Comparison of ENCODE assay signal across 8 cellular contexts in genomic region chr6:108564178-108564577, GRCh38.
A peak's percentile ranks its signal among the peaks of the same experiment; 100 is the strongest.
DNase-seq lines count a peak whose midpoint lies in the region; ATAC-seq and FAIRE-seq lines count a peak whose summit lies in the region.
"Had no signal": no experiment of that assay in that cellular context is flagged by ENCODE, and none has a peak within 500 bp of the region (broad histone marks: within the 10 kb centered on the region; RNA-seq: fewer than 3 reads in every experiment).

No MANE protein-coding gene starts in this region.

- no peak for DNase-seq in GM19239 (ENCODE audit: insufficient read length, low spot score)
- peak; percentile 86 for DNase-seq in SW480 (ENCODE audit: low spot score)
- DNase-seq in fibroblast of peridontal ligament (ENCODE audit: extremely low read depth) = peak; percentile 96
- peak; percentile 34 for DNase-seq in stimulated activated naive B cell treated with anti-CD40 and anti-IgM and Interleukin-4, amounts not matched to agents 10 μg/mL and 1 μg/mL and 100 μg/mL, for 72 hours
- DNase-seq in activated gamma-delta T cell treated with Interleukin-2 at 50 U/mL for 16 hours = no peak
- DNase-seq in GM19238 (ENCODE audit: insufficient read length, low spot score) = no peak

- peak overlapping the region; percentile 87 for H3K27ac Mint-ChIP-seq in stimulated activated naive B cell treated with anti-CD40 and anti-IgM and Interleukin-4, amounts not matched to agents 10 μg/mL and 1 μg/mL and 100 μg/mL, for 72 hours

- peaks cover 12 to 23% of the 10 kb centered on the region in 2 donors for H3K36me3 Mint-ChIP-seq in stimulated activated naive B cell treated with anti-CD40 and anti-IgM and Interleukin-4, amounts not matched to agents 10 μg/mL and 1 μg/mL and 100 μg/mL, for 72 hours

- FAIRE-seq in GM19239 (lab: Jason Lieb, UNC) = peak; percentile 75
- FAIRE-seq: K562 had no signal

- H3K4me3 Mint-ChIP-seq in stimulated activated naive B cell treated with anti-CD40 and anti-IgM and Interleukin-4, amounts not matched to agents 10 μg/mL and 1 μg/mL and 100 μg/mL, for 72 hours = peak overlapping the region; percentile 10 to 71

- peak in 1 of 2 donors; percentile 13 for ATAC-seq in stimulated activated naive B cell treated with anti-CD40 and anti-IgM and Interleukin-4, amounts not matched to agents 10 μg/mL and 1 μg/mL and 100 μg/mL, for 72 hours (replicated peaks)
- ATAC-seq in HG03139 (IDR thresholded peaks at IDR 0.05; ENCODE audit: unreplicated experiment) = no peak
- ATAC-seq: K562 had no signal

- H3K9me3 Mint-ChIP-seq in stimulated activated naive B cell treated with anti-CD40 and anti-IgM and Interleukin-4, amounts not matched to agents 10 μg/mL and 1 μg/mL and 100 μg/mL, for 72 hours = peaks cover 2 to 3% of the 10 kb centered on the region in 2 donors

- peaks cover 6 to 8% of the 10 kb centered on the region in 2 donors for H3K27me3 Mint-ChIP-seq in stimulated activated naive B cell treated with anti-CD40 and anti-IgM and Interleukin-4, amounts not matched to agents 10 μg/mL and 1 μg/mL and 100 μg/mL, for 72 hours

- H3K4me1 Mint-ChIP-seq in stimulated activated naive B cell treated with anti-CD40 and anti-IgM and Interleukin-4, amounts not matched to agents 10 μg/mL and 1 μg/mL and 100 μg/mL, for 72 hours = peaks cover 35 to 66% of the 10 kb centered on the region in 2 donors

Comparison
In these comparisons a context has a peak if more than half of its experiments do, and no peak if none do; other contexts are left out.
1. DNase-seq: peak in SW480 (single experiment), fibroblast of peridontal ligament (single experiment) and stimulated activated naive B cell treated with anti-CD40 and anti-IgM and Interleukin-4, amounts not matched to agents 10 μg/mL and 1 μg/mL and 100 μg/mL, for 72 hours (single experiment); none in GM19239 (single experiment), activated gamma-delta T cell treated with Interleukin-2 at 50 U/mL for 16 hours (single experiment) and GM19238 (single experiment).